25 cellular contexts compared by ENCODE assay signal in the genomic region with DNA sequence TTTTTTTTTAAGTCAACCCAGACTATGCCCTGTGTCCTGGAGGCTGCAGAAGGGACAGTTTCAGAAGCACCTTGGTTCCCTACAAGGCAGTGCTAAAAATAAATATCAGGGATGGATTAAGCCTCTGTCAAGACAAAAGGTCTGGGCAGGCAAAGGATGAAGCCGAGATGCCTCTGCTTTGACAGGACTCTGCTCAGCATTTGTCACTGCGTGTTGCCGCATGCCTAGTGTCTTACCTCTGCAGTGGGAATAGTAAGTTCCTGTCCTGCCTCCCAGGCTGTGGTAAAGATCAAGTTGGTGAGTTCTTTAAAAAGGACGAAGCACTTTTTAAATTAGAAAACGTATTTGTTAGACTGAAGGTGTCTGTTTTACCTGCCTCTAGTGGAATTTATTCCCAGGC.
"Had no signal": no experiment of that assay in that cellular context is flagged by ENCODE, and none has a peak within 500 bp of the region (broad histone marks: within the 10 kb centered on the region; RNA-seq: fewer than 3 reads in every experiment).

No MANE protein-coding gene starts in this region.

- H3K9me3 Mint-ChIP-seq: activated CD4-positive, alpha-beta memory T cell treated with anti-CD3 and anti-CD28 coated beads for 36 hours; activated CD4-positive, alpha-beta T cell treated with anti-CD3 and anti-CD28 coated beads, Interleukin-2, amount 10 ng/mL, durations not matched to agents 7 days and 5 days; activated T-cell treated with anti-CD3 and anti-CD28 coated beads, Interleukin-2, amount 50 U/mL, for 4 hours; brain; IgD-negative memory B cell; T-cell had no signal

- H3K9me3 ChIP-seq: MG63, Peyer's patch had no signal

- ATAC-seq: activated T-cell treated with anti-CD3 and anti-CD28 coated beads, Interleukin-2, amount 50 U/mL, for 4 hours; T-cell had no signal

- H3K27ac ChIP-seq: Peyer's patch had no signal

- H3K27me3 Mint-ChIP-seq: activated CD4-positive, alpha-beta memory T cell treated with anti-CD3 and anti-CD28 coated beads for 36 hours; activated CD4-positive, alpha-beta T cell treated with anti-CD3 and anti-CD28 coated beads, Interleukin-2, amount 10 ng/mL, durations not matched to agents 7 days and 5 days; activated naive CD8-positive, alpha-beta T cell; IgD-negative memory B cell; T-cell had no signal

- H3K4me3 Mint-ChIP-seq: activated CD4-positive, alpha-beta memory T cell treated with anti-CD3 and anti-CD28 coated beads for 36 hours; activated CD4-positive, alpha-beta T cell treated with anti-CD3 and anti-CD28 coated beads, Interleukin-2, amount 10 ng/mL, durations not matched to agents 7 days and 5 days; activated naive CD8-positive, alpha-beta T cell; activated T-cell treated with anti-CD3 and anti-CD28 coated beads, Interleukin-2, amount 50 U/mL, for 4 hours; brain; IgD-negative memory B cell; T-cell had no signal

- DNase-seq: activated CD4-positive, alpha-beta memory T cell treated with anti-CD3 and anti-CD28 coated beads for 36 hours; activated CD4-positive, alpha-beta T cell treated with anti-CD3 and anti-CD28 coated beads, Interleukin-2, amount 10 ng/mL, durations not matched to agents 7 days and 5 days; activated CD4-positive, CD25-positive, alpha-beta regulatory T cell; activated CD8-positive, alpha-beta memory T cell treated with anti-CD3 and anti-CD28 coated beads for 24 hours; activated effector memory CD4-positive, alpha-beta T cell treated with anti-CD3 and anti-CD28 coated beads, Interleukin-2, amount 50 U/mL, for 16 hours; activated naive CD4-positive, alpha-beta T cell treated with Interleukin-2 at 50 U/mL for 16 hours; activated T-cell treated with anti-CD3 and anti-CD28 coated beads, Interleukin-2, amount 50 U/mL, for 4 hours; amygdala; KG1; MG63; MV-4-11; NCI-H1092 treated with DMSO at 0.1 percent for 48 hours; NCI-H1417 treated with DMSO at 0.1 percent for 48 hours; NCI-H1694; NCI-H2029 treated with DMSO at 0.1 percent for 48 hours; NCI-H446; NCI-H524; Peyer's patch; SIG-M5; T-cell; T-helper 2 cell; T1000 had no signal

- H3K27ac Mint-ChIP-seq: activated CD4-positive, alpha-beta memory T cell treated with anti-CD3 and anti-CD28 coated beads for 36 hours; activated CD4-positive, alpha-beta T cell treated with anti-CD3 and anti-CD28 coated beads, Interleukin-2, amount 10 ng/mL, durations not matched to agents 7 days and 5 days; activated naive CD8-positive, alpha-beta T cell; IgD-negative memory B cell; T-cell had no signal

- H3K27me3 ChIP-seq: MG63, Peyer's patch had no signal

- H3K4me3 ChIP-seq: MG63, Peyer's patch had no signal

- H3K4me1 ChIP-seq: Peyer's patch had no signal
